Comparison of ENCODE assay signal across 17 cellular contexts in genomic region chr20:8547968-8548588, GRCh38.
DNase-seq lines count a peak whose midpoint lies in the region; ATAC-seq and TF ChIP-seq lines count a peak whose summit lies in the region.
"Had no signal": no experiment of that assay in that cellular context is flagged by ENCODE, and none has a peak within 500 bp of the region (broad histone marks: within the 10 kb centered on the region; RNA-seq: fewer than 3 reads in every experiment).

No MANE protein-coding gene starts in this region.

- H3K4me3 Mint-ChIP-seq in CD14-positive monocyte: no peak overlapping the region
- H3K4me3 Mint-ChIP-seq in HFFc6: no peak overlapping the region
- H3K4me3 Mint-ChIP-seq: CD4-positive, CD25-positive, alpha-beta regulatory T cell; CD8-positive, alpha-beta T cell; GM23338; H9 had no signal

- H3K4me1 ChIP-seq in left ventricle myocardium inferior: peaks cover 18% of the 10 kb centered on the region
- H3K4me1 ChIP-seq: BLaER1 treated with 17β-estradiol and CSF1 and Interleukin-3, amounts not matched to agents 10 nM and 100 nM had no signal

- no peaks in the 10 kb centered on the region for H3K36me3 Mint-ChIP-seq in CD14-positive monocyte
- no peaks in the 10 kb centered on the region; the same call in 1 of the 2 replicates for H3K36me3 Mint-ChIP-seq in HFFc6 (ENCODE audit: low read depth)
- H3K36me3 Mint-ChIP-seq: CD4-positive, CD25-positive, alpha-beta regulatory T cell; CD8-positive, alpha-beta T cell had no signal

- TF ChIP-seq CTCF in left ventricle myocardium inferior (IDR thresholded peaks at IDR 0.05; ENCODE audit: borderline replicate concordance) (no peak), CD14-positive monocyte (IDR thresholded peaks at IDR 0.05) (no peak), HFFc6 (IDR thresholded peaks at IDR 0.05) (no peak)

- DNase-seq in left ventricle myocardium inferior (no peak), left cardiac atrium (no peak), CD14-positive monocyte (ENCODE audit: low spot score) (no peak), HFFc6 (no peak), SK-N-DZ (ENCODE audit: low spot score) (no peak), AG08395 (ENCODE audit: low spot score) (no peak)
- DNase-seq: BE2C; Caco-2; CD4-positive, CD25-positive, alpha-beta regulatory T cell; CD8-positive, alpha-beta T cell; DMS153; DND-41; H9 had no signal

- peaks cover 0 to 5% (median 0%) of the 10 kb centered on the region in 3 donors for H3K27me3 Mint-ChIP-seq in CD14-positive monocyte (ENCODE audit: low read depth in 3 of 3)
- peaks cover 3% of the 10 kb centered on the region for H3K27me3 Mint-ChIP-seq in HFFc6 (ENCODE audit: insufficient read depth)
- H3K27me3 Mint-ChIP-seq: CD4-positive, CD25-positive, alpha-beta regulatory T cell had no signal

- H3K4me1 Mint-ChIP-seq in CD14-positive monocyte: peaks cover 19% of the 10 kb centered on the region
- peaks cover 62% of the 10 kb centered on the region for H3K4me1 Mint-ChIP-seq in HFFc6 (ENCODE audit: low read depth)
- H3K4me1 Mint-ChIP-seq: CD4-positive, CD25-positive, alpha-beta regulatory T cell; GM23338; H9 had no signal

- no peaks in the 10 kb centered on the region for H3K36me3 ChIP-seq in left ventricle myocardium inferior
- H3K36me3 ChIP-seq: BE2C; BLaER1 treated with 17β-estradiol and CSF1 and Interleukin-3, amounts not matched to agents 10 nM and 100 nM had no signal

- ATAC-seq in left cardiac atrium: no peak
- ATAC-seq: CD8-positive, alpha-beta T cell; GM12878; GM23338; HCT116 had no signal

- no peak overlapping the region for H3K4me3 ChIP-seq in left ventricle myocardium inferior
- H3K4me3 ChIP-seq: BLaER1 treated with 17β-estradiol and CSF1 and Interleukin-3, amounts not matched to agents 10 nM and 100 nM; GM12878; GM23338 had no signal

- H3K27me3 ChIP-seq in left ventricle myocardium inferior (ENCODE audit: low read depth): no peaks in the 10 kb centered on the region
- H3K27me3 ChIP-seq: BE2C; BLaER1 treated with 17β-estradiol and CSF1 and Interleukin-3, amounts not matched to agents 10 nM and 100 nM had no signal

- intact Hi-C loops in left ventricle myocardium inferior (cut with micrococcal nuclease) (no loop called here), left cardiac atrium (cut with DNase I) (no loop called here), CD14-positive monocyte (cut with micrococcal nuclease) (no loop called here)

- H3K9me3 Mint-ChIP-seq in CD14-positive monocyte (peaks cover 0 to 8% (median 6%) of the 10 kb centered on the region in 7 donors), HFFc6 (no peaks in the 10 kb centered on the region)
- H3K9me3 Mint-ChIP-seq: GM23338, H9 had no signal

- H3K27ac ChIP-seq in left ventricle myocardium inferior (replicated peaks): peak overlapping the region; percentile 62
- H3K27ac ChIP-seq: BLaER1 treated with 17β-estradiol and CSF1 and Interleukin-3, amounts not matched to agents 10 nM and 100 nM had no signal

- no peaks in the 10 kb centered on the region for H3K9me3 ChIP-seq in left ventricle myocardium inferior (replicated peaks)
- H3K9me3 ChIP-seq: BE2C, Caco-2 had no signal

- H3K27ac Mint-ChIP-seq in CD14-positive monocyte (peak overlapping the region; percentile 10 to 65 (median 45)), HFFc6 (peak overlapping the region; percentile 29; the same call in 1 of the 2 replicates)
- H3K27ac Mint-ChIP-seq: CD4-positive, CD25-positive, alpha-beta regulatory T cell; CD8-positive, alpha-beta T cell; GM23338; H9 had no signal
